In genomic region chr11:14499178-14499559, GRCh38 we compare ENCODE assay signal across 1 cellular context.
A peak's percentile ranks its signal among the peaks of the same experiment; 100 is the strongest.
TF ChIP-seq lines count a peak whose summit lies in the region.

No MANE protein-coding gene starts in this region.

TF ChIP-seq in HepG2, 621 proteins besides CTCF, POLR2A, EP300 and RAD21 (continued from another document):
- no peak for TF ChIP-seq ZNF580 (CRISPR knock-in tag; IDR thresholded peaks at IDR 0.05; ENCODE audit: borderline replicate concordance, low read depth)
- TF ChIP-seq MAFK (conservative IDR thresholded peaks at IDR 0.05 in 1 of 2, IDR thresholded peaks at IDR 0.05 in 1 of 2; ENCODE audit: low read length in 2 of 2) = no peak
- TF ChIP-seq ZMYM3 (CRISPR knock-in tag; IDR thresholded peaks at IDR 0.05) = no peak
- TF ChIP-seq ZNF878 (CRISPR knock-in tag; IDR thresholded peaks at IDR 0.05) = no peak
- TF ChIP-seq ZBTB7B (CRISPR knock-in tag; IDR thresholded peaks at IDR 0.05) = 0 out of 2 replicates have a peak, but pooled peaks have one; percentile 4
- TF ChIP-seq ZNF670 (CRISPR knock-in tag; IDR thresholded peaks at IDR 0.05; ENCODE audit: borderline replicate concordance) = no peak
- no peak for TF ChIP-seq ATAD3A (CRISPR knock-in tag; IDR thresholded peaks at IDR 0.05)
- TF ChIP-seq DMTF1 (CRISPR knock-in tag; IDR thresholded peaks at IDR 0.05) = no peak
- 0 out of 2 replicates have a peak, but pooled peaks have one; percentile 6 for TF ChIP-seq ZFP91 (CRISPR knock-in tag; IDR thresholded peaks at IDR 0.05; ENCODE audit: borderline replicate concordance)
- TF ChIP-seq MYC (CRISPR knock-in tag; IDR thresholded peaks at IDR 0.05; ENCODE audit: borderline replicate concordance) = no peak
- peak; percentile 43; the same call in 1 of the 2 replicates for TF ChIP-seq MTERF4 (CRISPR knock-in tag; IDR thresholded peaks at IDR 0.05)
- no peak for TF ChIP-seq ZNF335 (CRISPR knock-in tag; IDR thresholded peaks at IDR 0.05)
- no peak for TF ChIP-seq ZNF331 (CRISPR knock-in tag; IDR thresholded peaks at IDR 0.05)
- TF ChIP-seq ZNF790 (CRISPR knock-in tag; IDR thresholded peaks at IDR 0.05; ENCODE audit: borderline replicate concordance) = peak; percentile 54; the same call in 1 of the 2 replicates
- TF ChIP-seq ZEB1 (IDR thresholded peaks at IDR 0.05; ENCODE audit: insufficient replicate concordance, low read depth) = peak; percentile 6
- TF ChIP-seq ZNF629 (CRISPR knock-in tag; conservative IDR thresholded peaks at IDR 0.05) = no peak
- TF ChIP-seq HES4 (CRISPR knock-in tag; IDR thresholded peaks at IDR 0.05; ENCODE audit: borderline replicate concordance) = 0 out of 2 replicates have a peak, but pooled peaks have one; percentile 7
- peak; percentile 30; the same call in 1 of the 2 replicates for TF ChIP-seq ZNF646 (CRISPR knock-in tag; IDR thresholded peaks at IDR 0.05)
- TF ChIP-seq ZNF776 (CRISPR knock-in tag; IDR thresholded peaks at IDR 0.05) = no peak
- TF ChIP-seq ZNF354B (CRISPR knock-in tag; IDR thresholded peaks at IDR 0.05) = 0 out of 2 replicates have a peak, but pooled peaks have one; percentile 5
- TF ChIP-seq GLI4 (CRISPR knock-in tag; IDR thresholded peaks at IDR 0.05; ENCODE audit: borderline replicate concordance) = no peak
- TF ChIP-seq ZNF672 (CRISPR knock-in tag; IDR thresholded peaks at IDR 0.05) = no peak
- TF ChIP-seq ZBTB7A (CRISPR knock-in tag; IDR thresholded peaks at IDR 0.05) = 0 out of 2 replicates have a peak, but pooled peaks have one; percentile 12
- TF ChIP-seq ZNF746 (CRISPR knock-in tag; IDR thresholded peaks at IDR 0.05) = no peak
- TF ChIP-seq SNAPC2 (CRISPR knock-in tag; IDR thresholded peaks at IDR 0.05) = no peak
